ENCODE assay signal across 11 cellular contexts in genomic region chr1:19123837-19124236, GRCh38.
DNase-seq lines count a peak whose midpoint lies in the region; ATAC-seq and TF ChIP-seq lines count a peak whose summit lies in the region.
"Had no signal": no experiment of that assay in that cellular context is flagged by ENCODE, and none has a peak within 500 bp of the region (broad histone marks: within the 10 kb centered on the region; RNA-seq: fewer than 3 reads in every experiment).

No MANE protein-coding gene starts in this region.

- peaks cover 23 to 31% (median 25%) of the 10 kb centered on the region in 3 donors for H3K4me1 Mint-ChIP-seq in T-cell
- H3K4me1 Mint-ChIP-seq in activated naive CD8-positive, alpha-beta T cell treated with anti-CD3 and anti-CD28 coated beads for 36 hours: peaks cover 21% of the 10 kb centered on the region

- H3K9me3 Mint-ChIP-seq in T-cell: no peaks in the 10 kb centered on the region
- no peaks in the 10 kb centered on the region for H3K9me3 Mint-ChIP-seq in activated naive CD8-positive, alpha-beta T cell treated with anti-CD3 and anti-CD28 coated beads for 36 hours

- H3K4me1 ChIP-seq in neutrophil (ENCODE audit: control insufficient read depth in 1 of 2, insufficient read depth in 1 of 2, low read depth in 1 of 2, low read length in 1 of 2) (peaks cover 63 to 68% of the 10 kb centered on the region in 2 experiments), breast epithelium (no peaks in the 10 kb centered on the region)

- peak; percentile 13 for DNase-seq in GM10266 (ENCODE audit: extremely low spot score)
- DNase-seq in T-cell: peak in 22 of 34 experiments; percentile 1 to 34 (median 18)
- DNase-seq in activated naive CD8-positive, alpha-beta T cell treated with anti-CD3 and anti-CD28 coated beads for 36 hours: no peak
- DNase-seq in cortex of kidney (lab: John Stamatoyannopoulos, UW): no peak
- DNase-seq in NCI-H524 treated with DMSO at 0.1 percent for 48 hours (lab: John Stamatoyannopoulos, UW): no peak
- DNase-seq in breast epithelium (ENCODE audit: low spot score in 2 of 2): no peak
- DNase-seq: DMS53, NCI-H1436, spleen had no signal

- intact Hi-C loops in breast epithelium (cut with DNase I; ENCODE audit: low total_unique reads): no loop called here

- POLR2A ChIA-PET in T-cell (lab: Charles Lee): interaction anchor here (0.6 kb wide), 3 partner anchors 17 to 218 kb away, joined by 4 to 5 read pairs (median 4); no protein-coding TSS in a partner anchor

- peak; percentile 91 to 96 (median 94) for ATAC-seq in T-cell (replicated peaks in 1 of 4)
- no peak for ATAC-seq in HG03095 (IDR thresholded peaks at IDR 0.05; ENCODE audit: unreplicated experiment)

- no peak overlapping the region for H3K4me3 ChIP-seq in neutrophil (ENCODE audit: low read depth in 1 of 2, low read length in 1 of 2)
- no peak overlapping the region for H3K4me3 ChIP-seq in breast epithelium
- H3K4me3 ChIP-seq: spleen had no signal

- peaks cover 89% of the 10 kb centered on the region for H3K36me3 Mint-ChIP-seq in T-cell
- peaks cover 52% of the 10 kb centered on the region for H3K36me3 Mint-ChIP-seq in activated naive CD8-positive, alpha-beta T cell treated with anti-CD3 and anti-CD28 coated beads for 36 hours

- CTCF ChIA-PET in T-cell (lab: Charles Lee): interaction anchor here (0.6 to 0.7 kb wide), 2 partner anchors 211 to 468 kb away, joined by 3 to 4 read pairs; no protein-coding TSS in a partner anchor

- H3K27me3 Mint-ChIP-seq in T-cell: no peaks in the 10 kb centered on the region
- no peaks in the 10 kb centered on the region for H3K27me3 Mint-ChIP-seq in activated naive CD8-positive, alpha-beta T cell treated with anti-CD3 and anti-CD28 coated beads for 36 hours

- H3K27ac ChIP-seq in neutrophil (peak overlapping the region; percentile 78), breast epithelium (no peak overlapping the region)

- H3K36me3 ChIP-seq in neutrophil: peaks cover 90% of the 10 kb centered on the region
- H3K36me3 ChIP-seq in breast epithelium: peaks cover 33% of the 10 kb centered on the region

- H3K9me3 ChIP-seq in neutrophil (no peaks in the 10 kb centered on the region), breast epithelium (no peaks in the 10 kb centered on the region)
- H3K9me3 ChIP-seq: spleen had no signal

- H3K27me3 ChIP-seq in neutrophil: no peaks in the 10 kb centered on the region
- no peaks in the 10 kb centered on the region for H3K27me3 ChIP-seq in breast epithelium
- H3K27me3 ChIP-seq: spleen had no signal

- peak overlapping the region in 1 of 3 donors; percentile 13 for H3K4me3 Mint-ChIP-seq in T-cell
- H3K4me3 Mint-ChIP-seq in activated naive CD8-positive, alpha-beta T cell treated with anti-CD3 and anti-CD28 coated beads for 36 hours: no peak overlapping the region

- TF ChIP-seq POLR2A in breast epithelium (IDR thresholded peaks at IDR 0.05): no peak

- peak overlapping the region; percentile 85 to 87 for H3K27ac Mint-ChIP-seq in T-cell
- peak overlapping the region; percentile 65 for H3K27ac Mint-ChIP-seq in activated naive CD8-positive, alpha-beta T cell treated with anti-CD3 and anti-CD28 coated beads for 36 hours

- no peak for TF ChIP-seq CTCF in GM10266 (IDR thresholded peaks at IDR 0.05; ENCODE audit: control insufficient read depth, insufficient read depth, low read depth, missing control alignments)
- TF ChIP-seq CTCF in neutrophil (IDR thresholded peaks at IDR 0.05): no peak
- TF ChIP-seq CTCF in breast epithelium (IDR thresholded peaks at IDR 0.05): no peak

Comparison
In these comparisons a context has a peak if more than half of its experiments do, and no peak if none do; other contexts are left out.
1. DNase-seq: peak in GM10266 (single experiment) and T-cell (22 of 34); none in activated naive CD8-positive, alpha-beta T cell treated with anti-CD3 and anti-CD28 coated beads for 36 hours (single experiment), cortex of kidney (single experiment), NCI-H524 treated with DMSO at 0.1 percent for 48 hours (single experiment) and breast epithelium (0 of 2).